28 cellular contexts compared by ENCODE assay signal in genomic region chr13:29722415-29722814, GRCh38.
"Had no signal": no experiment of that assay in that cellular context is flagged by ENCODE, and none has a peak within 500 bp of the region (broad histone marks: within the 10 kb centered on the region; RNA-seq: fewer than 3 reads in every experiment).

No MANE protein-coding gene starts in this region.

- H3K27ac Mint-ChIP-seq: activated B cell treated with CpG ODN at 0.5 μM for 24 hours; activated CD8-positive, alpha-beta memory T cell treated with anti-CD3 and anti-CD28 coated beads, Interleukin-2, amount 10 ng/mL, durations not matched to agents 7 days and 5 days; activated CD8-positive, alpha-beta T cell treated with anti-CD3 and anti-CD28 coated beads, Interleukin-2, amount 10 ng/mL, durations not matched to agents 7 days and 5 days; mesothelial cell of epicardium; nephron progenitor cell; stimulated activated naive B cell treated with anti-CD40 and anti-IgM and Interleukin-4, amounts not matched to agents 10 μg/mL and 1 μg/mL and 100 μg/mL, for 72 hours had no signal

- H3K4me1 ChIP-seq: breast epithelium, prostate gland, sigmoid colon, stomach, tibial artery, upper lobe of right lung had no signal

- DNase-seq: activated B cell treated with CpG ODN at 0.5 μM for 24 hours; activated CD8-positive, alpha-beta memory T cell treated with anti-CD3 and anti-CD28 coated beads, Interleukin-2, amount 10 ng/mL, durations not matched to agents 7 days and 5 days; activated CD8-positive, alpha-beta T cell treated with anti-CD3 and anti-CD28 coated beads, Interleukin-2, amount 10 ng/mL, durations not matched to agents 7 days and 5 days; activated naive CD4-positive, alpha-beta T cell; activated T-cell treated with anti-CD3 and anti-CD28 coated beads, Interleukin-2, amount 50 U/mL, for 48 hours; central memory CD4-positive, alpha-beta T cell; foreskin fibroblast; head of caudate nucleus; hippocampal formation; left colon; naive B cell; nephron progenitor cell; ovary; retina; sigmoid colon; small intestine; stimulated activated CD4-positive, alpha-beta T cell treated with anti-CD3 and anti-CD28 coated beads, Interleukin-1b, Interleukin-23, amount 100 ng/mL, for 48 hours; stimulated activated CD4-positive, alpha-beta T cell treated with anti-CD3 and anti-CD28 coated beads, Interleukin-4, amount 100 ng/mL, for 4 hours; stimulated activated CD8-positive, alpha-beta memory T cell treated with anti-CD3 and anti-CD28 coated beads, Interleukin-4, amount 100 ng/mL, for 48 hours; stimulated activated naive B cell treated with anti-CD40 and anti-IgM and Interleukin-4, amounts not matched to agents 10 μg/mL and 1 μg/mL and 100 μg/mL, for 72 hours; stomach; T-helper 2 cell; tibial artery; upper lobe of right lung had no signal

- H3K36me3 ChIP-seq: breast epithelium, ovary, prostate gland, sigmoid colon, stomach, tibial artery, upper lobe of right lung had no signal

- H3K36me3 Mint-ChIP-seq: activated CD8-positive, alpha-beta memory T cell treated with anti-CD3 and anti-CD28 coated beads, Interleukin-2, amount 10 ng/mL, durations not matched to agents 7 days and 5 days; activated naive CD4-positive, alpha-beta T cell treated with anti-CD3 and anti-CD28 coated beads, Interleukin-2, amount 50 U/mL, for 72 hours; mesothelial cell of epicardium; stimulated activated naive B cell treated with anti-CD40 and anti-IgM and Interleukin-4, amounts not matched to agents 10 μg/mL and 1 μg/mL and 100 μg/mL, for 72 hours had no signal

- H3K27me3 ChIP-seq: breast epithelium, ovary, sigmoid colon, stomach had no signal

- H3K4me1 Mint-ChIP-seq: activated B cell treated with CpG ODN at 0.5 μM for 24 hours; activated CD8-positive, alpha-beta memory T cell treated with anti-CD3 and anti-CD28 coated beads, Interleukin-2, amount 10 ng/mL, durations not matched to agents 7 days and 5 days; mesothelial cell of epicardium had no signal

- H3K4me3 ChIP-seq: breast epithelium, ovary, prostate gland, sigmoid colon, stomach, tibial artery, upper lobe of right lung had no signal

- H3K4me3 Mint-ChIP-seq: activated B cell treated with CpG ODN at 0.5 μM for 24 hours; activated CD8-positive, alpha-beta memory T cell treated with anti-CD3 and anti-CD28 coated beads, Interleukin-2, amount 10 ng/mL, durations not matched to agents 7 days and 5 days; activated CD8-positive, alpha-beta T cell treated with anti-CD3 and anti-CD28 coated beads, Interleukin-2, amount 10 ng/mL, durations not matched to agents 7 days and 5 days; mesothelial cell of epicardium; naive B cell; nephron progenitor cell; stimulated activated naive B cell treated with anti-CD40 and anti-IgM and Interleukin-4, amounts not matched to agents 10 μg/mL and 1 μg/mL and 100 μg/mL, for 72 hours had no signal

- H3K9me3 ChIP-seq: ovary, prostate gland, sigmoid colon, tibial artery, upper lobe of right lung had no signal

- H3K27ac ChIP-seq: breast epithelium, ovary, prostate gland, sigmoid colon, stomach, tibial artery, upper lobe of right lung had no signal
